8 cellular contexts compared by ENCODE assay signal in genomic region chr5:141692919-141693848, GRCh38. TPM values are rescaled to one million over a fixed set of nuclear protein-coding genes. Genes with fewer than 3 reads are reported as not detected.
DNase-seq lines count a peak whose midpoint lies in the region; ATAC-seq and TF ChIP-seq lines count a peak whose summit lies in the region.

No MANE protein-coding gene starts in this region.

- H3K27me3 ChIP-seq in H7 (ENCODE audit: control insufficient read depth, insufficient read depth, low read length): no peaks in the 10 kb centered on the region; the same call in none of the 2 replicates
- no peaks in the 10 kb centered on the region for H3K27me3 ChIP-seq in ascending aorta

- H3K4me3 ChIP-seq in H7 (ENCODE audit: insufficient read depth, low read depth, low read length): no peak overlapping the region
- H3K4me3 ChIP-seq in ascending aorta: no peak overlapping the region

- no peaks in the 10 kb centered on the region for H3K4me1 ChIP-seq in ascending aorta

- no peaks in the 10 kb centered on the region for H3K9me3 Mint-ChIP-seq in activated CD4-positive, alpha-beta T cell treated with anti-CD3 and anti-CD28 coated beads for 36 hours (ENCODE audit: low read depth)
- H3K9me3 Mint-ChIP-seq in central memory CD8-positive, alpha-beta T cell: no peaks in the 10 kb centered on the region

- no peaks in the 10 kb centered on the region for H3K36me3 Mint-ChIP-seq in activated CD4-positive, alpha-beta T cell treated with anti-CD3 and anti-CD28 coated beads for 36 hours (ENCODE audit: low read depth)
- H3K36me3 Mint-ChIP-seq in central memory CD8-positive, alpha-beta T cell (ENCODE audit: insufficient read depth): peaks cover 4% of the 10 kb centered on the region

- intact Hi-C loops in activated CD4-positive, alpha-beta T cell treated with anti-CD3 and anti-CD28 coated beads for 36 hours (cut with DNase I, micrococcal nuclease): loop anchor here (1.0 to 5.0 kb wide), 12 partner anchors 9 to 1004 kb away; partner anchors contain the start of genes RNF14 (in 2 of the 2) and DELE1 (in 1 of the 2)
- intact Hi-C loops in ascending aorta (cut with DNase I): loop anchor here (1.0 kb wide), 2 partner anchors 186 to 267 kb away; no protein-coding TSS in a partner anchor

- no peak for TF ChIP-seq CTCF in ascending aorta (IDR thresholded peaks at IDR 0.05)

- H3K27ac ChIP-seq in ascending aorta: no peak overlapping the region

- H3K9me3 ChIP-seq in ascending aorta: no peaks in the 10 kb centered on the region

- DNase-seq in H7 (peak; percentile 59), ascending aorta (ENCODE audit: low spot score in 2 of 2) (no peak), GM19240 (ENCODE audit: insufficient read length, low spot score) (no peak), globus pallidus (ENCODE audit: low spot score) (no peak)
- peak; percentile 89 for DNase-seq in activated CD4-positive, alpha-beta T cell treated with anti-CD3 and anti-CD28 coated beads for 36 hours
- DNase-seq in central memory CD8-positive, alpha-beta T cell (ENCODE audit: low spot score in 2 of 2): peak; percentile 30 to 47
- peak; percentile 79 for DNase-seq in stimulated activated CD4-positive, alpha-beta T cell treated with anti-CD3 and anti-CD28 coated beads, Interleukin-2, amount 100 ng/mL, for 4 hours (ENCODE audit: low read depth)

- peak overlapping the region; percentile 84 for H3K27ac Mint-ChIP-seq in activated CD4-positive, alpha-beta T cell treated with anti-CD3 and anti-CD28 coated beads for 36 hours
- H3K27ac Mint-ChIP-seq in central memory CD8-positive, alpha-beta T cell (ENCODE audit: low read depth): peak overlapping the region; percentile 64

- CTCF ChIA-PET in activated CD4-positive, alpha-beta T cell treated with anti-CD3 and anti-CD28 coated beads for 36 hours (lab: Charles Lee): interaction anchor here (0.6 to 8.9 kb wide), 35 partner anchors 9 to 1423 kb away, joined by 3 to 152 read pairs (median 5); partner anchors contain the start of genes ARAP3, DELE1, PCDH1 and PCDH12

- POLR2A ChIA-PET in activated CD4-positive, alpha-beta T cell treated with anti-CD3 and anti-CD28 coated beads for 36 hours (lab: Charles Lee): interaction anchor here (0.8 to 2.5 kb wide), 6 partner anchors 184 to 276 kb away, joined by 3 to 12 read pairs (median 4); partner anchors contain the start of genes DELE1, PCDH12 and RNF14

- H3K4me1 Mint-ChIP-seq in activated CD4-positive, alpha-beta T cell treated with anti-CD3 and anti-CD28 coated beads for 36 hours: peaks cover 25% of the 10 kb centered on the region
- peaks cover 21% of the 10 kb centered on the region for H3K4me1 Mint-ChIP-seq in central memory CD8-positive, alpha-beta T cell

- ATAC-seq in activated CD4-positive, alpha-beta T cell treated with anti-CD3 and anti-CD28 coated beads for 36 hours: peak; percentile 85
- ATAC-seq in central memory CD8-positive, alpha-beta T cell (replicated peaks; ENCODE audit: extremely low read depth, poor library complexity, severe bottlenecking): peak; percentile 83
- no peak for ATAC-seq in GM19395 (IDR thresholded peaks at IDR 0.05; ENCODE audit: unreplicated experiment)

- H3K36me3 ChIP-seq in H7 (replicated peaks; ENCODE audit: control insufficient read depth, insufficient read depth, low read length) (no peaks in the 10 kb centered on the region), ascending aorta (no peaks in the 10 kb centered on the region)

- H3K27me3 Mint-ChIP-seq in activated CD4-positive, alpha-beta T cell treated with anti-CD3 and anti-CD28 coated beads for 36 hours: peaks cover 8% of the 10 kb centered on the region
- H3K27me3 Mint-ChIP-seq in central memory CD8-positive, alpha-beta T cell: peaks cover 48% of the 10 kb centered on the region

- H3K4me3 Mint-ChIP-seq in activated CD4-positive, alpha-beta T cell treated with anti-CD3 and anti-CD28 coated beads for 36 hours: peak overlapping the region; percentile 64
- peak overlapping the region; percentile 84 for H3K4me3 Mint-ChIP-seq in central memory CD8-positive, alpha-beta T cell

RNA-seq across cellular contexts. Expression of gene ARAP3, which starts 11.2 kb away (rescaled TPM):
- total RNA-seq in H7 (2014; rRNA removed; shearing (Covaris generic)): 19.3 and 23.8 TPM in 2 replicates
- total RNA-seq in activated CD4-positive, alpha-beta T cell treated with anti-CD3 and anti-CD28 coated beads for 36 hours: 1 to 10 TPM; 3.2 TPM
- 55.5 TPM for total RNA-seq in ascending aorta

RNA-seq across cellular contexts. Expression of gene FCHSD1, which starts 42.0 kb away (rescaled TPM):
- total RNA-seq in H7 (2014; rRNA removed; shearing (Covaris generic)): 17.3 and 22.3 TPM in 2 replicates
- 10 to 100 TPM; 28.2 to 32.9 TPM for total RNA-seq in activated CD4-positive, alpha-beta T cell treated with anti-CD3 and anti-CD28 coated beads for 36 hours
- total RNA-seq in ascending aorta: 127 TPM

RNA-seq across cellular contexts. Expression of gene RELL2, which starts 56.4 kb away (rescaled TPM):
- total RNA-seq in H7 (2014; rRNA removed; shearing (Covaris generic)): 7.4 and 8.9 TPM in 2 replicates
- 10 to 100 TPM; 24.3 to 27.8 TPM for total RNA-seq in activated CD4-positive, alpha-beta T cell treated with anti-CD3 and anti-CD28 coated beads for 36 hours
- 1.4 TPM for total RNA-seq in ascending aorta

RNA-seq across cellular contexts. Expression of gene HDAC3, which starts 56.5 kb away (rescaled TPM):
- 81.3 and 82.7 TPM in 2 replicates for total RNA-seq in H7 (2014; rRNA removed; shearing (Covaris generic))
- total RNA-seq in activated CD4-positive, alpha-beta T cell treated with anti-CD3 and anti-CD28 coated beads for 36 hours: 10 to 100 TPM; 85.9 to 88.6 TPM
- total RNA-seq in ascending aorta: 43.4 TPM

Comparison
In these comparisons a context has a peak if more than half of its experiments do, and no peak if none do; other contexts are left out.
1. DNase-seq: peak in H7 (single experiment), activated CD4-positive, alpha-beta T cell treated with anti-CD3 and anti-CD28 coated beads for 36 hours (single experiment), central memory CD8-positive, alpha-beta T cell (2 of 2) and stimulated activated CD4-positive, alpha-beta T cell treated with anti-CD3 and anti-CD28 coated beads, Interleukin-2, amount 100 ng/mL, for 4 hours (single experiment); none in ascending aorta (0 of 2), GM19240 (single experiment) and globus pallidus (single experiment).